ENCODE assay signal across 1 cellular context in the genomic region with DNA sequence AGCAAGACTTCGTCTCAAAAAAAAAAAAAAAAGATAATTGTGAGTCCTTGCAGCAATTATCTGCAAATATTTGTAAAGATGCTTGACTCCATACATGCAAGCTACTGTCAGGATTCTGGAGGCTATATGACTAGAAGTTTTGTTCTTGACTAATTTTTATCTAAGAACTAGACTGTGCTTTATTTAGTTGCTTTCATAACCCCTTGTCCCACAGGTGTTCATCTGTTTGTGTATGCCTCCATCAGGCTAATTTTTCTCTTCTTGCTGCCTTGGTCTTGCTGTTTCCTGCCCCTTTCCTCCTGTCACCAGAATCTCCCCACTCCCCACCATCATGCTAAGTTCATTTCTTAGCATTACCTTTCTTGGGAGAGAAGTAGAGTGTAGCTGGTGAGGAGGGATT.
TF ChIP-seq lines count a peak whose summit lies in the region.

No MANE protein-coding gene starts in this region.

TF ChIP-seq in HepG2, 621 proteins besides CTCF, POLR2A, EP300 and RAD21 (continued from another document):
- TF ChIP-seq, protein P1, sequence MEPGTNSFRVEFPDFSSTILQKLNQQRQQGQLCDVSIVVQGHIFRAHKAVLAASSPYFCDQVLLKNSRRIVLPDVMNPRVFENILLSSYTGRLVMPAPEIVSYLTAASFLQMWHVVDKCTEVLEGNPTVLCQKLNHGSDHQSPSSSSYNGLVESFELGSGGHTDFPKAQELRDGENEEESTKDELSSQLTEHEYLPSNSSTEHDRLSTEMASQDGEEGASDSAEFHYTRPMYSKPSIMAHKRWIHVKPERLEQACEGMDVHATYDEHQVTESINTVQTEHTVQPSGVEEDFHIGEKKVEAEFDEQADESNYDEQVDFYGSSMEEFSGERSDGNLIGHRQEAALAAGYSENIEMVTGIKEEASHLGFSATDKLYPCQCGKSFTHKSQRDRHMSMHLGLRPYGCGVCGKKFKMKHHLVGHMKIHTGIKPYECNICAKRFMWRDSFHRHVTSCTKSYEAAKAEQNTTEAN (CRISPR knock-in tag; conservative IDR thresholded peaks at IDR 0.05): no peak
- TF ChIP-seq DPF2 (CRISPR knock-in tag; IDR thresholded peaks at IDR 0.05; ENCODE audit: borderline replicate concordance, low read depth): no peak
- TF ChIP-seq, protein P2, sequence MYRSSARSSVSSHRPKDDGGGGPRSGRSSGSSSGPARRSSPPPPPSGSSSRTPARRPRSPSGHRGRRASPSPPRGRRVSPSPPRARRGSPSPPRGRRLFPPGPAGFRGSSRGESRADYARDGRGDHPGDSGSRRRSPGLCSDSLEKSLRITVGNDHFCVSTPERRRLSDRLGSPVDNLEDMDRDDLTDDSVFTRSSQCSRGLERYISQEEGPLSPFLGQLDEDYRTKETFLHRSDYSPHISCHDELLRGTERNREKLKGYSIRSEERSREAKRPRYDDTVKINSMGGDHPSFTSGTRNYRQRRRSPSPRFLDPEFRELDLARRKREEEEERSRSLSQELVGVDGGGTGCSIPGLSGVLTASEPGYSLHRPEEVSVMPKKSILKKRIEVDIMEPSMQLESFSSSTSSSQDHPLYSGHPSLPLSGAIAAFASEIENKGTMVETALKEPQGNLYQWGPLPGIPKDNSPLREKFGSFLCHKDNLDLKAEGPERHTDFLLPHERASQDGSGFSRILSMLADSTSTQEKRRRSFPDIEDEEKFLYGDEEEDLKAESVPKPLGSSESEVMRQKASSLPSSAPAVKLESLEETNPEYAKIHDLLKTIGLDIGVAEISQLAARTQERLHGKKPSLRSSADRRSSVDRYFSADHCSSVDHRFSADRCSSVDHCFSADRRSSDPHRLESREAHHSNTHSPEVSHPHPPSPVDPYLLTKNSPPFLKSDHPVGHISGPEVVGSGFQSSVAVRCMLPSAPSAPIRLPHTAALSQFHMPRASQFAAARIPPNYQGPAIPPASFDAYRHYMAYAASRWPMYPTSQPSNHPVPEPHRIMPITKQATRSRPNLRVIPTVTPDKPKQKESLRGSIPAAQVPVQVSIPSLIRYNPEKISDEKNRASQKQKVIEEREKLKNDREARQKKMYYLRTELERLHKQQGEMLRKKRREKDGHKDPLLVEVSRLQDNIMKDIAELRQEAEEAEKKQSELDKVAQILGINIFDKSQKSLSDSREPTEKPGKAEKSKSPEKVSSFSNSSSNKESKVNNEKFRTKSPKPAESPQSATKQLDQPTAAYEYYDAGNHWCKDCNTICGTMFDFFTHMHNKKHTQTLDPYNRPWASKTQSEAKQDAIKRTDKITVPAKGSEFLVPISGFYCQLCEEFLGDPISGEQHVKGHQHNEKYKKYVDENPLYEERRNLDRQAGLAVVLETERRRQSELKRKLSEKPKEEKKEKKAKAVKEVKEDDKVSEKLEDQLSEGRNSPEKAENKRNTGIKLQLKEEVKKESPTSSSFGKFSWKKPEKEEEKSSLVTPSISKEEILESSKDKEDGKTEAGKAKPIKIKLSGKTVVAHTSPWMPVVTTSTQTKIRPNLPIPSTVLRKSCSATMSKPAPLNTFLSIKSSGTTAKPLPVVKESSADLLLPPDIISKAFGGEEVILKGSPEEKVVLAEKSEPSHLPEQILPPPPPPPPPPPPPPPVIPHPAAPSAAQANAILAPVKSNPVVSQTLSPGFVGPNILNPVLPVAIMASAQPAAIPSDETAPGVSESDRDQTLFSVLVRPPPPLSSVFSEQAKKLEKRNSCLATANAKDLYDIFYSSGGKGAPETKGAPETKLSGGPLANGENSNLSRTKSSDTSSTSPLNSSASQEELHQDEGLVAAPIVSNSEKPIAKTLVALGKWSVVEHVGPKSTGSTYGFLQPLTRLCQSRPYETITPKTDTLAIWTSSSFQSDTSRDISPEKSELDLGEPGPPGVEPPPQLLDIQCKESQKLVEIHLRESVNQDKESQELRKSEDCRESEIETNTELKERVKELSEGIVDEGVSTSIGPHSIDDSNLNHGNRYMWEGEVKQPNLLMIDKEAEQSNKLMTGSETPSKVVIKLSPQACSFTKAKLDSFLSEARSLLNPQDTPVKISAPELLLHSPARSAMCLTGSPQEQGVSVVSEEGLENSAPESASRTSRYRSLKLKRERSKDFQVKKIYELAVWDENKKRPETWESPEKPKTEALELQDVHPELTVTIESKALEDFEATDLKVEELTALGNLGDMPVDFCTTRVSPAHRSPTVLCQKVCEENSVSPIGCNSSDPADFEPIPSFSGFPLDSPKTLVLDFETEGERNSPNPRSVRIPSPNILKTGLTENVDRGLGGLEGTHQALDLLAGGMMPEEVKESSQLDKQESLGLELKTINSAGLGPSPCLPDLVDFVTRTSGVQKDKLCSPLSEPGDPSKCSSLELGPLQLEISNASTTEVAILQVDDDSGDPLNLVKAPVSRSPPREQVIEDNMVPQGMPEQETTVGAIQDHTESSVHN (CRISPR knock-in tag; IDR thresholded peaks at IDR 0.05): no peak
